15 cellular contexts compared by ENCODE assay signal in genomic region chr18:51867767-51868166, GRCh38.
DNase-seq lines count a peak whose midpoint lies in the region; ATAC-seq, FAIRE-seq and TF ChIP-seq lines count a peak whose summit lies in the region.
"Had no signal": no experiment of that assay in that cellular context is flagged by ENCODE, and none has a peak within 500 bp of the region (broad histone marks: within the 10 kb centered on the region; RNA-seq: fewer than 3 reads in every experiment).

No MANE protein-coding gene starts in this region.

- dilution Hi-C loops in endothelial cell of umbilical vein (cut with MboI; ENCODE audit: extremely low pct_ligation_motif_present, low sequenced_read_pairs), result no loop called here

- BruUV-seq in endothelial cell of umbilical vein (replicated peaks; lab: Mats Ljungman, UMichigan), result no TSS peak

- intact Hi-C loops in endothelial cell of umbilical vein (cut with micrococcal nuclease), result no loop called here

- no peak for FAIRE-seq in endothelial cell of umbilical vein (lab: Jason Lieb, UNC)

- no peaks in the 10 kb centered on the region for H3K4me1 ChIP-seq in endothelial cell of umbilical vein (ENCODE audit: control insufficient read depth, extremely low read depth, insufficient read depth, low read length)

- TF ChIP-seq CTCF in endothelial cell of umbilical vein (IDR thresholded peaks at IDR 0.05; ENCODE audit: extremely low read depth in 1 of 2, insufficient read depth in 1 of 2, low read depth in 1 of 2, low read length in 2 of 2), result no peak
- TF ChIP-seq CTCF in GM10266 (IDR thresholded peaks at IDR 0.05; ENCODE audit: control insufficient read depth, insufficient read depth, low read depth, missing control alignments), result no peak

- no peak overlapping the region for H3K4me2 ChIP-seq in endothelial cell of umbilical vein (ENCODE audit: insufficient read depth, low read length)

- H3K4me3 Mint-ChIP-seq in activated CD4-positive, alpha-beta T cell treated with anti-CD3 and anti-CD28 coated beads, Interleukin-2, amount 10 ng/mL, durations not matched to agents 7 days and 5 days, result no peak overlapping the region
- H3K4me3 Mint-ChIP-seq: activated naive CD8-positive, alpha-beta T cell; dendritic cell treated with granulocyte-macrophage colony-stimulating factor and Interleukin-4, amounts not matched to agents 40 ng/mL and 50 ng/mL, for 4 days had no signal

- no peak overlapping the region for H3K9ac ChIP-seq in endothelial cell of umbilical vein (replicated peaks; ENCODE audit: extremely low read depth, insufficient read depth, low read length)

- no peak for ATAC-seq in GM18868 (IDR thresholded peaks at IDR 0.05; ENCODE audit: unreplicated experiment)
- ATAC-seq in GM19023 (IDR thresholded peaks at IDR 0.05; ENCODE audit: unreplicated experiment), result no peak
- ATAC-seq: left ventricle myocardium superior, Panc1 had no signal

- H3K27me3 Mint-ChIP-seq in activated CD4-positive, alpha-beta T cell treated with anti-CD3 and anti-CD28 coated beads, Interleukin-2, amount 10 ng/mL, durations not matched to agents 7 days and 5 days, result no peaks in the 10 kb centered on the region
- H3K27me3 Mint-ChIP-seq: activated naive CD8-positive, alpha-beta T cell; dendritic cell treated with granulocyte-macrophage colony-stimulating factor and Interleukin-4, amounts not matched to agents 40 ng/mL and 50 ng/mL, for 4 days had no signal

- H3K4me1 Mint-ChIP-seq in activated CD4-positive, alpha-beta T cell treated with anti-CD3 and anti-CD28 coated beads, Interleukin-2, amount 10 ng/mL, durations not matched to agents 7 days and 5 days, result no peaks in the 10 kb centered on the region

- TF ChIP-seq POLR2A in endothelial cell of umbilical vein (IDR thresholded peaks at IDR 0.05; ENCODE audit: low read depth, low read length), result no peak

- no peak overlapping the region for H3K27ac ChIP-seq in endothelial cell of umbilical vein (ENCODE audit: insufficient read depth, low read depth, low read length)

- no peak overlapping the region for H2AFZ ChIP-seq in endothelial cell of umbilical vein (ENCODE audit: low read depth, low read length)

- no peaks in the 10 kb centered on the region for H3K9me1 ChIP-seq in endothelial cell of umbilical vein (replicated peaks; ENCODE audit: control insufficient read depth, extremely low read depth, insufficient read depth, low read length)

- CTCF ChIA-PET in activated CD4-positive, alpha-beta T cell treated with anti-CD3 and anti-CD28 coated beads, Interleukin-2, amount 10 ng/mL, durations not matched to agents 7 days and 5 days (lab: Charles Lee), result no interaction called here
- CTCF ChIA-PET in endothelial cell of umbilical vein (lab: Charles Lee), result no interaction called here

- H4K20me1 ChIP-seq in endothelial cell of umbilical vein (replicated peaks; ENCODE audit: control insufficient read depth, extremely low read depth, insufficient read depth, low read length), result no peaks in the 10 kb centered on the region

- H3K36me3 Mint-ChIP-seq in activated CD4-positive, alpha-beta T cell treated with anti-CD3 and anti-CD28 coated beads, Interleukin-2, amount 10 ng/mL, durations not matched to agents 7 days and 5 days (ENCODE audit: low read depth), result no peaks in the 10 kb centered on the region
- H3K36me3 Mint-ChIP-seq: activated naive CD8-positive, alpha-beta T cell had no signal

- POLR2A ChIA-PET in activated CD4-positive, alpha-beta T cell treated with anti-CD3 and anti-CD28 coated beads, Interleukin-2, amount 10 ng/mL, durations not matched to agents 7 days and 5 days (lab: Charles Lee), result no interaction called here
- POLR2A ChIA-PET in endothelial cell of umbilical vein (lab: Charles Lee), result no interaction called here

- no peaks in the 10 kb centered on the region for H3K36me3 ChIP-seq in endothelial cell of umbilical vein (ENCODE audit: control insufficient read depth in 2 of 2, extremely low read depth in 1 of 2, insufficient read depth in 2 of 2, low read length in 2 of 2)

- H3K27me3 ChIP-seq in endothelial cell of umbilical vein (ENCODE audit: control insufficient read depth in 2 of 2, insufficient read depth in 2 of 2, low read length in 2 of 2), result no peaks in the 10 kb centered on the region

- peaks cover 8% of the 10 kb centered on the region for H3K9me3 Mint-ChIP-seq in activated CD4-positive, alpha-beta T cell treated with anti-CD3 and anti-CD28 coated beads, Interleukin-2, amount 10 ng/mL, durations not matched to agents 7 days and 5 days

- peak; percentile 21 for DNase-seq in activated CD4-positive, alpha-beta T cell treated with anti-CD3 and anti-CD28 coated beads, Interleukin-2, amount 10 ng/mL, durations not matched to agents 7 days and 5 days
- DNase-seq in activated CD4-positive, alpha-beta T cell treated with anti-CD3 and anti-CD28 coated beads for 4 hours, result no peak
- DNase-seq in M059J (ENCODE audit: low read depth) (peak; percentile 3), endothelial cell of umbilical vein (ENCODE audit: low read depth, low spot score) (peak; percentile 1), renal cortical epithelial cell (ENCODE audit: low read depth) (peak; percentile 9), GM10266 (ENCODE audit: extremely low spot score) (no peak)
- DNase-seq: left ventricle myocardium superior; NCI-H1048; NCI-H345; stimulated activated CD4-positive, alpha-beta T cell treated with anti-CD3 and anti-CD28 coated beads, Interleukin-12 subunit alpha, Interleukin-12 subunit beta, amount 100 ng/mL, for 4 hours had no signal

- no peak overlapping the region for H3K27ac Mint-ChIP-seq in activated CD4-positive, alpha-beta T cell treated with anti-CD3 and anti-CD28 coated beads, Interleukin-2, amount 10 ng/mL, durations not matched to agents 7 days and 5 days
- H3K27ac Mint-ChIP-seq: activated naive CD8-positive, alpha-beta T cell; dendritic cell treated with granulocyte-macrophage colony-stimulating factor and Interleukin-4, amounts not matched to agents 40 ng/mL and 50 ng/mL, for 4 days had no signal

- H3K79me2 ChIP-seq in endothelial cell of umbilical vein (ENCODE audit: control insufficient read depth, insufficient read depth, low read length), result no peaks in the 10 kb centered on the region

- H3K4me3 ChIP-seq in endothelial cell of umbilical vein (replicated peaks in 1 of 3; ENCODE audit: insufficient read depth in 1 of 3, low read depth in 1 of 3, low read length in 3 of 3), result no peak overlapping the region

- H3K9me3 ChIP-seq in endothelial cell of umbilical vein (replicated peaks; ENCODE audit: control insufficient read depth, insufficient read depth, low read length), result peaks cover 5% of the 10 kb centered on the region

TF ChIP-seq in endothelial cell of umbilical vein, 7 proteins besides CTCF, POLR2A, EP300 and RAD21:
- TF ChIP-seq EZH2 (IDR thresholded peaks at IDR 0.05; ENCODE audit: borderline replicate concordance, low read depth, low read length, severe bottlenecking), result no peak
- no peak for TF ChIP-seq GATA2 (IDR thresholded peaks at IDR 0.05; ENCODE audit: insufficient read depth, insufficient read length, low read depth, low read length)
- TF ChIP-seq POLR2AphosphoS5 (IDR thresholded peaks at IDR 0.05; ENCODE audit: insufficient read depth, low read depth, low read length), result no peak
- TF ChIP-seq MAX (IDR thresholded peaks at IDR 0.05; ENCODE audit: insufficient read depth, insufficient read length), result no peak
- TF ChIP-seq JUN (IDR thresholded peaks at IDR 0.05; ENCODE audit: borderline replicate concordance, insufficient read depth, insufficient read length, low read depth), result no peak
- TF ChIP-seq MYC (IDR thresholded peaks at IDR 0.05; ENCODE audit: low read depth, low read length), result no peak
- TF ChIP-seq FOS (IDR thresholded peaks at IDR 0.05; ENCODE audit: borderline replicate concordance, insufficient read depth, low read length), result no peak
TF ChIP-seq in endothelial cell of umbilical vein: peak in this region for 0.

Comparison
In these comparisons a context has a peak if more than half of its experiments do, and no peak if none do; other contexts are left out.
1. DNase-seq: peak in activated CD4-positive, alpha-beta T cell treated with anti-CD3 and anti-CD28 coated beads, Interleukin-2, amount 10 ng/mL, durations not matched to agents 7 days and 5 days (single experiment), M059J (single experiment), endothelial cell of umbilical vein (single experiment) and renal cortical epithelial cell (single experiment); none in activated CD4-positive, alpha-beta T cell treated with anti-CD3 and anti-CD28 coated beads for 4 hours (0 of 2) and GM10266 (single experiment).